Comparison of ENCODE assay signal across 8 cellular contexts in the genomic region with DNA sequence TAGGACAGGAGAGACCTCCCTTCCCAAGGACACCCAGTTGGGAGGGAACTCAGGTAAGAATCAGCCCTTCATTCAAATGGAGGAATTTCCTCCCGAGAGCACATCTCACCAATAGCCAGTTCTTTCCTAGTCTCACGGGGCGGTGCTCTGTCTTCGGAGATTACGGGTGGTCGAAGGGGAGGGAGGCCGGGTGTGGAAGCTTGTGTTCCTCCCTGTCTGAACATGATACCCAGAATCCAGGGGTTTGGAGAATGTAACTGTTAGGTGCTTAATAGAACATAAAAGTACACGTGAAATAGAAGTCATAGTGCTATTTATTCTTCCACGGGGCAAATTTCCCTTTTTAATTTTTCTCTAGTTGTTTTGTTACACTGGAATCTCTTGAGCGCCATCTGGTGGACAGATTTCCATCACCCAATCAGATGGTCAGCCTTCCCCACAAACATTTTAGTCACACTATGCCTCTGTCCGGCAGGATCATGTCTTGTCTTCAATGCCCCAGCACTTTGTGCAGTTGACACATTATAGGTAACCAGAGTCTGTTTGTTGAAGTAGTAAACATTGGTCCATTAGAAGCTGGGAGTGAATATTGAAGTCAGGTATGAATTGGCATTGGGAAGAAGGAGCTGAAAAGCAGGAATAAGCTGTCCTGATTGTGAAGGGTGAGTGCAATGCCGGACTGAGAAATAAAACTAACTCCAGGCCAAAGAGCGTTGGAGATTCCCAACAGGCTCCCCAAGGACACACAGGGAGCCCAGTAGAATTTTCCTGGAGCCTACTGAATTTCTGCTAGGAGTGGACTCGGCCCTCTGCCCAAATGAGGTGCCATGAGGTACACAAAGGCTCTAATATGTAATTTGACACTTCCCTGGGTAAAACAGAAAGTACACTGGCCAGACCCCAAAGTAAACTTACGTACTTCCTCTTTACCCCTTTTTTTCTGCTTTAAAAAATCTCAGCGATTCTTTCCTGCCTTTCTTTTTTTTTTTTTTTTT. TPM values are rescaled to one million over a fixed set of nuclear protein-coding genes. Genes with fewer than 3 reads are reported as not detected.
DNase-seq lines count a peak whose midpoint lies in the region; ATAC-seq and TF ChIP-seq lines count a peak whose summit lies in the region.

No MANE protein-coding gene starts in this region.

- no peaks in the 10 kb centered on the region for H3K9me2 ChIP-seq in PC-9 (ENCODE audit: insufficient read depth)

- POLR2A ChIA-PET in AG04449 (lab: Yijun Ruan, JAX), result interaction anchor here (1.0 to 1.6 kb wide), 2 partner anchors 28 to 64 kb away, joined by 4 to 10 read pairs; partner anchors contain the start of gene ZNF697
- POLR2A ChIA-PET in PC-9 (lab: Charles Lee; ENCODE audit: unreplicated experiment), result interaction anchor here (0.7 kb wide), 1 partner anchor 36 kb away, joined by 4 read pairs; no protein-coding TSS in a partner anchor

- intact Hi-C loops in PC-9 (cut with micrococcal nuclease; ENCODE audit: unreplicated experiment), result loop anchor here (1.0 to 5.0 kb wide), 6 partner anchors 11 to 197 kb away; partner anchors contain the start of gene ZNF697

- H3F3A ChIP-seq in PC-9 (ENCODE audit: insufficient read depth, low read depth), result peaks cover 38% of the 10 kb centered on the region

- peaks cover 4% of the 10 kb centered on the region; the same call in 1 of the 2 replicates for H3K9me3 ChIP-seq in PC-9 (ENCODE audit: insufficient read depth, low read depth)
- H3K9me3 ChIP-seq in fibroblast of lung (ENCODE audit: control insufficient read depth, insufficient read depth, low read depth, low read length), result no peaks in the 10 kb centered on the region

- H3K4me3 Mint-ChIP-seq in nephron, result peak overlapping the region; percentile 83 to 86 (median 85)

- peak overlapping the region; percentile 69 to 92 (median 86) for H3K27ac Mint-ChIP-seq in nephron

- H3K4me2 ChIP-seq in PC-9, result peak overlapping the region; percentile 79
- peak overlapping the region; percentile 99 for H3K4me2 ChIP-seq in fibroblast of lung (ENCODE audit: extremely low read depth, insufficient read depth, low read length)

- H3K4me1 Mint-ChIP-seq in nephron, result peaks cover 33% of the 10 kb centered on the region

- CTCF ChIA-PET in AG04449 (lab: Yijun Ruan, JAX) (interaction anchor here (0.6 to 40.8 kb wide), 30 partner anchors 8 to 1880 kb away, joined by 3 to 1203 read pairs (median 4); partner anchors contain the start of genes PHGDH and ZNF697), PC-9 (lab: Charles Lee) (interaction anchor here (0.5 to 1.5 kb wide), 12 partner anchors 12 to 66 kb away, joined by 3 to 6 read pairs (median 3); partner anchors contain the start of genes PHGDH and ZNF697)

- no peaks in the 10 kb centered on the region for H3K79me2 ChIP-seq in PC-9 (ENCODE audit: low read depth)
- no peaks in the 10 kb centered on the region for H3K79me2 ChIP-seq in fibroblast of lung (ENCODE audit: control insufficient read depth, insufficient read depth, low read length)

- H3K4me1 ChIP-seq in PC-9 (replicated peaks; ENCODE audit: insufficient read depth), result peaks cover 45% of the 10 kb centered on the region
- H3K4me1 ChIP-seq in fibroblast of lung (ENCODE audit: control insufficient read depth, extremely low read depth, insufficient read depth, low read length), result peaks cover 17% of the 10 kb centered on the region

- ATAC-seq in GM18867 (IDR thresholded peaks at IDR 0.05; ENCODE audit: unreplicated experiment), result peak; percentile 64
- peak; percentile 54 for ATAC-seq in stimulated activated naive CD8-positive, alpha-beta T cell treated with anti-CD3 and anti-CD28 coated beads, Interleukin-15, Interleukin-2, amounts not matched to agents 100 U/mL and 50 U/mL, for 24 hours

- H3K36me3 Mint-ChIP-seq in nephron (ENCODE audit: low read depth), result no peaks in the 10 kb centered on the region

- peak overlapping the region; percentile 51 for H3K9ac ChIP-seq in fibroblast of lung (ENCODE audit: insufficient read depth, low read length)

- H3K36me3 ChIP-seq in PC-9 (ENCODE audit: low read depth), result no peaks in the 10 kb centered on the region
- no peaks in the 10 kb centered on the region for H3K36me3 ChIP-seq in fibroblast of lung (ENCODE audit: control insufficient read depth, insufficient read depth, low read length)

- H3K27me3 Mint-ChIP-seq in nephron (ENCODE audit: low read depth), result peaks cover 4% of the 10 kb centered on the region

- H3K4me3 ChIP-seq in AG04449 (ENCODE audit: low read depth, low read length) (peak overlapping the region; percentile 48), PC-9 (peak overlapping the region; percentile 49), fibroblast of lung (replicated peaks in 1 of 4; ENCODE audit: control extremely low read depth in 1 of 4, insufficient read depth in 1 of 4, low read depth in 3 of 4, low read length in 4 of 4) (peak overlapping the region; percentile 55 to 78 (median 66))

- peak; percentile 60 for DNase-seq in AG04449 (ENCODE audit: low read depth, low spot score)
- peak; percentile 92 for DNase-seq in KBM-7
- DNase-seq in PC-9, result peak; percentile 78
- peak; percentile 76 to 77 for DNase-seq in activated T-cell treated with anti-CD3 and anti-CD28 coated beads, Interleukin-2, amount 50 U/mL, for 48 hours
- peak; percentile 76 to 92 for DNase-seq in fibroblast of lung (ENCODE audit: low read depth in 2 of 2)
- DNase-seq in stimulated activated naive CD8-positive, alpha-beta T cell treated with anti-CD3 and anti-CD28 coated beads, Interleukin-15, Interleukin-2, amounts not matched to agents 100 U/mL and 50 U/mL, for 24 hours, result peak; percentile 81

- BruUV-seq in PC-9 (replicated peaks; lab: Mats Ljungman, UMichigan), result no TSS peak

- H3K27me3 ChIP-seq in PC-9 (ENCODE audit: insufficient read depth, low read depth), result no peaks in the 10 kb centered on the region
- H3K27me3 ChIP-seq in fibroblast of lung (ENCODE audit: control insufficient read depth, insufficient read depth, low read length), result no peaks in the 10 kb centered on the region

- peak overlapping the region; percentile 97 for H3K27ac ChIP-seq in PC-9
- peak overlapping the region; percentile 46 for H3K27ac ChIP-seq in fibroblast of lung (ENCODE audit: insufficient read depth, low read length)

- peak; percentile 60 for TF ChIP-seq CTCF in AG04449 (IDR thresholded peaks at IDR 0.05; ENCODE audit: insufficient read depth, low read length, missing control alignments)
- peak; percentile 98 for TF ChIP-seq CTCF in PC-9 (conservative IDR thresholded peaks at IDR 0.05)
- peak; percentile 79 to 80 for TF ChIP-seq CTCF in fibroblast of lung (conservative IDR thresholded peaks at IDR 0.05 in 1 of 2, IDR thresholded peaks at IDR 0.05 in 1 of 2; ENCODE audit: low read depth in 1 of 2, low read length in 2 of 2)
- TF ChIP-seq CTCF in nephron (IDR thresholded peaks at IDR 0.05; ENCODE audit: unreplicated experiment in 3 of 3), result peak; percentile 85 to 92 (median 86)

- no peaks in the 10 kb centered on the region for H3K9me3 Mint-ChIP-seq in nephron

- in situ Hi-C loops in KBM-7 (cut with MboI; ENCODE audit: low pct_unique_long_range_greater_than_20kb, low sequenced_read_pairs), result no loop called here

- peak overlapping the region; percentile 69 for H2AFZ ChIP-seq in PC-9
- H2AFZ ChIP-seq in fibroblast of lung (ENCODE audit: low read length), result peak overlapping the region; percentile 95

- H4K20me1 ChIP-seq in PC-9 (ENCODE audit: insufficient read depth), result no peaks in the 10 kb centered on the region
- H4K20me1 ChIP-seq in fibroblast of lung (ENCODE audit: control insufficient read depth, extremely low read depth, insufficient read depth, low read length), result no peaks in the 10 kb centered on the region

RNA-seq across cellular contexts. Expression of gene ZNF697, which starts 27.6 kb away (rescaled TPM):
- total RNA-seq in PC-9 (2021), result 3.6 and 4.1 TPM in 2 replicates
- total RNA-seq in fibroblast of lung, result 22.3 and 23.0 TPM in 2 replicates
- 7.4 and 9.6 TPM in 2 replicates for polyA plus RNA-seq in fibroblast of lung
- 7.7 and 10.0 TPM in 2 replicates for polyA plus RNA-seq in fibroblast of lung (2012)
- polyA minus RNA-seq in fibroblast of lung (ENCODE audit: low replicate concordance), result 3.6 and 4.4 TPM in 2 replicates

RNA-seq across cellular contexts. Expression of gene PHGDH, which starts 36.1 kb away (rescaled TPM):
- total RNA-seq in PC-9 (2021) (373 and 569 TPM in 2 replicates), fibroblast of lung (201 and 211 TPM in 2 replicates)
- 44.3 and 45.0 TPM in 2 replicates for polyA plus RNA-seq in fibroblast of lung
- polyA plus RNA-seq in fibroblast of lung (2012), result 102 and 136 TPM in 2 replicates
- polyA minus RNA-seq in fibroblast of lung (ENCODE audit: low replicate concordance), result 69.7 and 208 TPM in 2 replicates

Comparison
In these comparisons a context has a peak if more than half of its experiments do, and no peak if none do; other contexts are left out.
1. Peak in every context shown above with its lines: DNase-seq, ATAC-seq, H3K4me3 ChIP-seq and H3K27ac ChIP-seq.